Comparison of ENCODE assay signal across 9 cellular contexts in genomic region chr19:39038098-39038497, GRCh38. TPM values are rescaled to one million over a fixed set of nuclear protein-coding genes. Genes with fewer than 3 reads are reported as not detected.
DNase-seq lines count a peak whose midpoint lies in the region; ATAC-seq, FAIRE-seq and TF ChIP-seq lines count a peak whose summit lies in the region.
"Had no signal": no experiment of that assay in that cellular context is flagged by ENCODE, and none has a peak within 500 bp of the region (broad histone marks: within the 10 kb centered on the region; RNA-seq: fewer than 3 reads in every experiment).

No MANE protein-coding gene starts in this region.

- H3K4me1 Mint-ChIP-seq in activated CD4-positive, alpha-beta memory T cell treated with anti-CD3 and anti-CD28 coated beads for 36 hours (ENCODE audit: low read depth): no peaks in the 10 kb centered on the region
- no peaks in the 10 kb centered on the region for H3K4me1 Mint-ChIP-seq in activated CD4-positive, alpha-beta memory T cell treated with anti-CD3 and anti-CD28 coated beads, Interleukin-2, amount 10 ng/mL, durations not matched to agents 7 days and 5 days

- no peaks in the 10 kb centered on the region for H3F3A ChIP-seq in PC-3 (ENCODE audit: low read length, unreplicated experiment)

- intact Hi-C loops in activated CD4-positive, alpha-beta memory T cell treated with anti-CD3 and anti-CD28 coated beads for 36 hours (cut with micrococcal nuclease): loop anchor here (5.0 kb wide), 1 partner anchor 76 kb away; no protein-coding TSS in a partner anchor
- intact Hi-C loops in PC-3 (cut with micrococcal nuclease): loop anchor here (1.0 kb wide), 1 partner anchor 76 kb away; no protein-coding TSS in a partner anchor

- H3K27me3 ChIP-seq in PC-3 (ENCODE audit: low read length): no peaks in the 10 kb centered on the region
- no peaks in the 10 kb centered on the region for H3K27me3 ChIP-seq in small intestine (ENCODE audit: control insufficient read depth in 2 of 2, insufficient read depth in 2 of 2, low read length in 2 of 2)

- no peak overlapping the region for H3K4me3 Mint-ChIP-seq in activated CD4-positive, alpha-beta memory T cell treated with anti-CD3 and anti-CD28 coated beads for 36 hours
- H3K4me3 Mint-ChIP-seq in activated CD4-positive, alpha-beta memory T cell treated with anti-CD3 and anti-CD28 coated beads, Interleukin-2, amount 10 ng/mL, durations not matched to agents 7 days and 5 days: no peak overlapping the region
- H3K4me3 Mint-ChIP-seq: T-helper 1 cell treated with Interleukin-12 subunit alpha and Interleukin-12 subunit beta and Interleukin-4 antibody, amounts not matched to agents 30 μg/mL and 1 μg/mL, for 36 hours had no signal

- H2AFZ ChIP-seq in PC-3 (ENCODE audit: low read length): peak overlapping the region; percentile 46; the same call in 1 of the 2 replicates

- peaks cover 3% of the 10 kb centered on the region for H3K27me3 Mint-ChIP-seq in activated CD4-positive, alpha-beta memory T cell treated with anti-CD3 and anti-CD28 coated beads for 36 hours
- H3K27me3 Mint-ChIP-seq in activated CD4-positive, alpha-beta memory T cell treated with anti-CD3 and anti-CD28 coated beads, Interleukin-2, amount 10 ng/mL, durations not matched to agents 7 days and 5 days: peaks cover 17% of the 10 kb centered on the region

- H3K27ac ChIP-seq in PC-3 (ENCODE audit: low read length) (no peak overlapping the region), small intestine (ENCODE audit: low read depth in 1 of 2, low read length in 1 of 2) (no peak overlapping the region)

- no peak overlapping the region for H3K9ac ChIP-seq in PC-3 (ENCODE audit: low read length)

- no peaks in the 10 kb centered on the region for H3K36me3 ChIP-seq in PC-3 (ENCODE audit: low read depth, low read length)
- no peaks in the 10 kb centered on the region for H3K36me3 ChIP-seq in small intestine (ENCODE audit: control insufficient read depth in 2 of 2, insufficient read depth in 2 of 2, low read length in 2 of 2)

- peak; percentile 27 for DNase-seq in activated CD4-positive, alpha-beta memory T cell treated with anti-CD3 and anti-CD28 coated beads for 36 hours
- no peak for DNase-seq in activated CD4-positive, alpha-beta memory T cell treated with anti-CD3 and anti-CD28 coated beads, Interleukin-2, amount 10 ng/mL, durations not matched to agents 7 days and 5 days
- DNase-seq in PC-3: peak; percentile 42
- DNase-seq in fibroblast of villous mesenchyme (ENCODE audit: low read depth): peak; percentile 43
- DNase-seq in small intestine: peak; percentile 80
- DNase-seq in omental fat pad (ENCODE audit: low spot score): no peak

- whole genome bisulfite sequencing in small intestine, 3 donors: 5 to 14% (median 9%) methylated on average over 8 to 9 of the region's 9 CpGs

- no peaks in the 10 kb centered on the region for H3K9me2 ChIP-seq in PC-3 (replicated peaks; ENCODE audit: low read length)

- TF ChIP-seq CTCF in PC-3 (conservative IDR thresholded peaks at IDR 0.05; ENCODE audit: low read depth, low read length) (peak; percentile 32; the same call in 1 of the 2 replicates), fibroblast of villous mesenchyme (IDR thresholded peaks at IDR 0.05; ENCODE audit: insufficient read depth, low read depth, low read length) (peak; percentile 20), omental fat pad (IDR thresholded peaks at IDR 0.05) (no peak)

- no peaks in the 10 kb centered on the region for H3K36me3 Mint-ChIP-seq in activated CD4-positive, alpha-beta memory T cell treated with anti-CD3 and anti-CD28 coated beads for 36 hours
- no peaks in the 10 kb centered on the region for H3K36me3 Mint-ChIP-seq in activated CD4-positive, alpha-beta memory T cell treated with anti-CD3 and anti-CD28 coated beads, Interleukin-2, amount 10 ng/mL, durations not matched to agents 7 days and 5 days (ENCODE audit: low read depth)

- no peaks in the 10 kb centered on the region for H3K79me2 ChIP-seq in PC-3 (ENCODE audit: low read length)

- H3K9me3 Mint-ChIP-seq in activated CD4-positive, alpha-beta memory T cell treated with anti-CD3 and anti-CD28 coated beads for 36 hours: peaks cover 2% of the 10 kb centered on the region
- no peaks in the 10 kb centered on the region for H3K9me3 Mint-ChIP-seq in activated CD4-positive, alpha-beta memory T cell treated with anti-CD3 and anti-CD28 coated beads, Interleukin-2, amount 10 ng/mL, durations not matched to agents 7 days and 5 days
- H3K9me3 Mint-ChIP-seq: T-helper 1 cell treated with Interleukin-12 subunit alpha and Interleukin-12 subunit beta and Interleukin-4 antibody, amounts not matched to agents 30 μg/mL and 1 μg/mL, for 36 hours had no signal

- H3K4me3 ChIP-seq in PC-3 (ENCODE audit: low read length) (no peak overlapping the region), fibroblast of villous mesenchyme (ENCODE audit: low read depth, low read length) (no peak overlapping the region), small intestine (ENCODE audit: low read depth in 1 of 2, low read length in 2 of 2) (no peak overlapping the region)

- H3K9me3 ChIP-seq in PC-3 (ENCODE audit: low read length): no peaks in the 10 kb centered on the region
- no peaks in the 10 kb centered on the region for H3K9me3 ChIP-seq in small intestine (ENCODE audit: control insufficient read depth, low read depth)

- no peak for FAIRE-seq in small intestine (lab: Jason Lieb, UNC)

- no peak overlapping the region for H3K27ac Mint-ChIP-seq in activated CD4-positive, alpha-beta memory T cell treated with anti-CD3 and anti-CD28 coated beads for 36 hours
- H3K27ac Mint-ChIP-seq in activated CD4-positive, alpha-beta memory T cell treated with anti-CD3 and anti-CD28 coated beads, Interleukin-2, amount 10 ng/mL, durations not matched to agents 7 days and 5 days: no peak overlapping the region
- H3K27ac Mint-ChIP-seq: T-helper 1 cell treated with Interleukin-12 subunit alpha and Interleukin-12 subunit beta and Interleukin-4 antibody, amounts not matched to agents 30 μg/mL and 1 μg/mL, for 36 hours had no signal

- CTCF ChIA-PET in activated CD4-positive, alpha-beta memory T cell treated with anti-CD3 and anti-CD28 coated beads for 36 hours (lab: Charles Lee): interaction anchor here (1.0 to 2.8 kb wide), 2 partner anchors 13 to 76 kb away, joined by 3 to 20 read pairs; no protein-coding TSS in a partner anchor
- CTCF ChIA-PET in activated CD4-positive, alpha-beta memory T cell treated with anti-CD3 and anti-CD28 coated beads, Interleukin-2, amount 10 ng/mL, durations not matched to agents 7 days and 5 days (lab: Charles Lee): interaction anchor here (0.8 kb wide), 1 partner anchor 75 kb away, joined by 3 read pairs; no protein-coding TSS in a partner anchor
- CTCF ChIA-PET in PC-3 (lab: Charles Lee): no interaction called here

- no peaks in the 10 kb centered on the region for H4K20me1 ChIP-seq in PC-3 (ENCODE audit: low read length)

- no peak overlapping the region for H3K4me2 ChIP-seq in PC-3 (ENCODE audit: low read length)

- POLR2A ChIA-PET in activated CD4-positive, alpha-beta memory T cell treated with anti-CD3 and anti-CD28 coated beads for 36 hours (lab: Charles Lee): no interaction called here
- POLR2A ChIA-PET in activated CD4-positive, alpha-beta memory T cell treated with anti-CD3 and anti-CD28 coated beads, Interleukin-2, amount 10 ng/mL, durations not matched to agents 7 days and 5 days (lab: Charles Lee): no interaction called here
- POLR2A ChIA-PET in PC-3 (lab: Charles Lee; ENCODE audit: unreplicated experiment): no interaction called here

- H3K4me1 ChIP-seq in PC-3 (ENCODE audit: insufficient read depth, low read length) (no peaks in the 10 kb centered on the region; the same call in 1 of the 2 replicates), small intestine (ENCODE audit: control insufficient read depth in 2 of 2, insufficient read depth in 1 of 2, low read depth in 1 of 2, low read length in 1 of 2) (no peaks in the 10 kb centered on the region)

- peak; percentile 77 for ATAC-seq in PC-3
- ATAC-seq in GM19035 (IDR thresholded peaks at IDR 0.05; ENCODE audit: unreplicated experiment): no peak
- no peak for ATAC-seq in GM19023 (IDR thresholded peaks at IDR 0.05; ENCODE audit: unreplicated experiment)
- ATAC-seq in omental fat pad (ENCODE audit: low FRiP score): no peak

- BruUV-seq in PC-3 (replicated peaks; lab: Mats Ljungman, UMichigan): no TSS peak

RNA-seq across cellular contexts. Expression of gene FBXO27, which starts 5.7 kb away (rescaled TPM):
- total RNA-seq in activated CD4-positive, alpha-beta memory T cell treated with anti-CD3 and anti-CD28 coated beads for 36 hours: 1 to 10 TPM; 2.2 to 2.4 TPM
- total RNA-seq in activated CD4-positive, alpha-beta memory T cell treated with anti-CD3 and anti-CD28 coated beads, Interleukin-2, amount 10 ng/mL, durations not matched to agents 7 days and 5 days: under 1 TPM in 1 of 2 experiments, not detected in 1; 0.18 TPM
- total RNA-seq in PC-3 (2014; rRNA removed): 7.1 and 16.5 TPM in 2 replicates
- total RNA-seq in fibroblast of villous mesenchyme: 2.9 and 4.7 TPM in 2 replicates
- polyA plus RNA-seq in small intestine: 1 to 10 TPM; 1.9 to 4.7 (median 3.6) TPM
- total RNA-seq in omental fat pad: 10 to 100 TPM in 1 of 4 donors, 1 to 10 TPM in 3; 3.2 to 14.6 (median 7.6) TPM

RNA-seq across cellular contexts. Expression of gene ACP7, which starts 46.1 kb away (rescaled TPM):
- total RNA-seq in activated CD4-positive, alpha-beta memory T cell treated with anti-CD3 and anti-CD28 coated beads for 36 hours: under 1 TPM; 0.15 to 0.31 TPM
- total RNA-seq in activated CD4-positive, alpha-beta memory T cell treated with anti-CD3 and anti-CD28 coated beads, Interleukin-2, amount 10 ng/mL, durations not matched to agents 7 days and 5 days: not detected
- 3.4 and 5.0 TPM in 2 replicates for total RNA-seq in PC-3 (2014; rRNA removed)
- total RNA-seq in fibroblast of villous mesenchyme: not detected in 2 replicates
- polyA plus RNA-seq in small intestine: under 1 TPM in 1 of 3 donors, not detected in 2; 0.01 TPM
- not detected for total RNA-seq in omental fat pad

Comparison
In these comparisons a context has a peak if more than half of its experiments do, and no peak if none do; other contexts are left out.
1. DNase-seq: peak in activated CD4-positive, alpha-beta memory T cell treated with anti-CD3 and anti-CD28 coated beads for 36 hours (single experiment), PC-3 (single experiment), fibroblast of villous mesenchyme (single experiment) and small intestine (single experiment); none in activated CD4-positive, alpha-beta memory T cell treated with anti-CD3 and anti-CD28 coated beads, Interleukin-2, amount 10 ng/mL, durations not matched to agents 7 days and 5 days (single experiment) and omental fat pad (single experiment).
2. CTCF ChIP-seq: peak in PC-3 (single experiment) and fibroblast of villous mesenchyme (single experiment); none in omental fat pad (0 of 3).